In genomic region chr20:37764333-37764935, GRCh38 we compare ENCODE assay signal across 24 cellular contexts.
"Had no signal": no experiment of that assay in that cellular context is flagged by ENCODE, and none has a peak within 500 bp of the region (broad histone marks: within the 10 kb centered on the region; RNA-seq: fewer than 3 reads in every experiment).

No MANE protein-coding gene starts in this region.

- H3K9ac ChIP-seq: neural progenitor cell, parathyroid adenoma had no signal

- H2AFZ ChIP-seq: neural progenitor cell, parathyroid adenoma had no signal

- H3K27ac ChIP-seq: breast epithelium, neural progenitor cell, parathyroid adenoma, stomach, tibial artery had no signal

- H3K9me3 ChIP-seq: breast epithelium, right atrium auricular region, stomach, tibial artery had no signal

- H3K4me3 ChIP-seq: breast epithelium, neural progenitor cell, right atrium auricular region, stomach, tibial artery had no signal

- H3K36me3 ChIP-seq: breast epithelium, neural progenitor cell had no signal

- H3K27me3 ChIP-seq: breast epithelium, neural progenitor cell, right atrium auricular region, stomach, tibial artery had no signal

- DNase-seq: activated CD4-positive, alpha-beta T cell treated with anti-CD3 and anti-CD28 coated beads for 1 hour; activated CD4-positive, alpha-beta T cell treated with anti-CD3 and anti-CD28 coated beads, Interleukin-2, amount 50 U/mL, for 1 hour; activated CD8-positive, alpha-beta memory T cell treated with anti-CD3 and anti-CD28 coated beads, Interleukin-2, amount 10 ng/mL, durations not matched to agents 7 days and 5 days; activated CD8-positive, alpha-beta T cell treated with anti-CD3 and anti-CD28 coated beads, Interleukin-2, amount 10 ng/mL, durations not matched to agents 7 days and 5 days; activated naive CD8-positive, alpha-beta T cell treated with anti-CD3 and anti-CD28 coated beads, Interleukin-2, amount 50 U/mL, for 24 hours; activated T-cell treated with anti-CD3 and anti-CD28 coated beads, Interleukin-2, amount 50 U/mL, for 48 hours; amygdala; effector CD4-positive, alpha-beta T cell; head of caudate nucleus; hypothalamus; immature natural killer cell; natural killer cell; occipital lobe; stimulated activated CD4-positive, alpha-beta T cell treated with anti-CD3 and anti-CD28 coated beads, Interleukin-15, amount 100 ng/mL, for 24 hours; stimulated activated CD4-positive, alpha-beta T cell treated with anti-CD3 and anti-CD28 coated beads, Interleukin-2, amount 100 ng/mL, for 24 hours; stimulated activated naive B cell treated with anti-CD40 and anti-IgM and Interleukin-4, amounts not matched to agents 10 μg/mL and 1 μg/mL and 100 μg/mL, for 72 hours; stomach; T-helper 2 cell; tibial artery had no signal

- H3K4me1 ChIP-seq: breast epithelium had no signal

- H3K4me2 ChIP-seq: neural progenitor cell had no signal

- ATAC-seq: activated CD8-positive, alpha-beta memory T cell treated with anti-CD3 and anti-CD28 coated beads, Interleukin-2, amount 10 ng/mL, durations not matched to agents 7 days and 5 days; activated CD8-positive, alpha-beta T cell treated with anti-CD3 and anti-CD28 coated beads, Interleukin-2, amount 10 ng/mL, durations not matched to agents 7 days and 5 days; activated naive CD8-positive, alpha-beta T cell treated with anti-CD3 and anti-CD28 coated beads, Interleukin-2, amount 50 U/mL, for 24 hours; natural killer cell; stimulated activated naive B cell treated with anti-CD40 and anti-IgM and Interleukin-4, amounts not matched to agents 10 μg/mL and 1 μg/mL and 100 μg/mL, for 72 hours; WTC11 had no signal
